1 cellular context compared by ENCODE assay signal in the genomic region with DNA sequence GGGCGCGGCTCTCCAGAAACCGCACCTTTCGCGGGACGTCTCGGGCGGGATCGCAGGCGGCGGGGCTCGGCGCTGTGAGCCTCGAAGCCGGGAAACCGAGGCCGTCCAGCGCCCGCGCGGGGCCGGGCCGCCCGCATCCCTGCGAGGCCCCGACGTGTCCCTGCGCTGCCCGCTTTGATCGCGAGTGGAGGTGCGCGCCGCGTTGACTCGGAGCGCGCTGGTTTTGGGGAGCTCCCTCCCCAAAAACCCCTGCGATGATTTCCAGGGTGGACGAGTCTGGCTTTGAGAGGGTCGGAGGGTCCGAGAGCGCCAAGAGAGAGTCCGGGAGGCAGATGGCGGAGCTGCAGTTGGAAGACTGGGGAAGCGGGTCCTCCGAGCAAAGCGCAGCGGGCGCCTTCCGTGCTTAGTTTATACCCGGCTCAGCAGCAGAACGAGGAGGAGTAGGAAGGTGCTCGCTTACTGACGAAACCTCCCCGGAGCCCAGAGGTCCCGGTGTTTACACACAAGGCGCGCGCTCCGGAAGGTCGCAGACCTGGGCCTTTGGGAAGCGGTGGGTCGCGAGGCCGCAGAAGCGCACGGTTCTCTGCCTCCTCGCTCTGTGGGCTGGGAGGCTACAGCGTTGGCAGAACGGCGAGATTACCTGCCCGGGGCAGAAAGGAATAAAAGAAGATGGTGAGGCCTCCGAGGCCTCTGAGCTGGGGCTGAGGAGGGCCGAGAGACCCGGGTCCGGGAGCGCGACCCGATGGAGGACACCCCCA.
TF ChIP-seq lines count a peak whose summit lies in the region.

No MANE protein-coding gene starts in this region.

TF ChIP-seq in SK-N-SH, 30 proteins besides CTCF, POLR2A, EP300 and RAD21 (continued from another document):
- no peak for TF ChIP-seq RXRA (IDR thresholded peaks at IDR 0.05; ENCODE audit: borderline replicate concordance, low read depth)
- TF ChIP-seq CHD2 (IDR thresholded peaks at IDR 0.05; ENCODE audit: low read length, partially characterized antibody), result no peak
- TF ChIP-seq MEF2A (IDR thresholded peaks at IDR 0.05; ENCODE audit: borderline replicate concordance, low read depth), result no peak
- TF ChIP-seq, protein P1, sequence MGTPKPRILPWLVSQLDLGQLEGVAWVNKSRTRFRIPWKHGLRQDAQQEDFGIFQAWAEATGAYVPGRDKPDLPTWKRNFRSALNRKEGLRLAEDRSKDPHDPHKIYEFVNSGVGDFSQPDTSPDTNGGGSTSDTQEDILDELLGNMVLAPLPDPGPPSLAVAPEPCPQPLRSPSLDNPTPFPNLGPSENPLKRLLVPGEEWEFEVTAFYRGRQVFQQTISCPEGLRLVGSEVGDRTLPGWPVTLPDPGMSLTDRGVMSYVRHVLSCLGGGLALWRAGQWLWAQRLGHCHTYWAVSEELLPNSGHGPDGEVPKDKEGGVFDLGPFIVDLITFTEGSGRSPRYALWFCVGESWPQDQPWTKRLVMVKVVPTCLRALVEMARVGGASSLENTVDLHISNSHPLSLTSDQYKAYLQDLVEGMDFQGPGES (IDR thresholded peaks at IDR 0.05; ENCODE audit: low read depth, low read length), result no peak
- no peak for TF ChIP-seq SMC3 (IDR thresholded peaks at IDR 0.05; ENCODE audit: low read depth, low read length)
- no peak for TF ChIP-seq NRF1 (IDR thresholded peaks at IDR 0.05; ENCODE audit: low read depth, low read length)
- TF ChIP-seq FOXM1 (IDR thresholded peaks at IDR 0.05; ENCODE audit: low read depth), result no peak
